ENCODE assay signal across 11 cellular contexts in the genomic region with DNA sequence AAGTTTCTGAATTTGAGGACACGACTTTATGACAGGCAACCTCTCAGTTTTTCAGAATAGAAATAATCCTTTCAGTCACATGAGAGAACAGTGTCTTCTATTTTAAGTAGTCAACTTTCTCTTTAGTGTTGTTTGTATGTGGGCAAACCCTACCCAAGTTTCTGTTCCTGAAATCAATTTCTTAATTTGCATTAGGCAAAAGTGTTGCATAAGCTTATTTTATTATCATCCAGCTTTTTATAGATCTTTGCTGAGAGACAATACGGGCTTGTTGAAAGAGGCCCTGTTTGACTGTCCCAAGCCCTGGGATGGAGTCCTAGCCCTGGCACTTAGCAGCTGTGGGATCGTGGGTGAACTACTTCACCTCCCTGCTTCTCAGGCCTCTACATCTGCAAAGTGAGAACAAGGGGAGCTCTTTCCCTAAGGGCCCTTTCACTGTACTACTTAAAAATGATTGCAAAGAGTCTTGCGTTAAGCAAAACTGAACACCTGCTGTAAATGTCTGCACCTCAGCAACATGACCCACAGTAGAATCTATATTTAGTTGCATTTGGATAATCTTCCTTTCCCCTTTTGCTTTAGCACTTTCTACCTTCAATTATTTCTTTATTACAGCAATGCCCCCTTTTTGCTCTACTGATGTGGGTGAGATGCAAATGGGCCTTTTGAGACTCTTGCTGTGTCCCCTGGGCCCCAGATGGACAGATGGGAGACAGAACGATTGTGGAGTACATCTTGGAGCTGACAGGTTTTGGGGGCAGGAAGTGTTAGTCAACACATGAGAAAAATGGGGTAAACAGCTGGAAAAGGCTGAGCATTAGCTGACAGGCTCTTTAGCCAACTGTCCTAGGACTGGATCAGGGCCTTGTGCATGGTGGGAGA. TPM values are rescaled to one million over a fixed set of nuclear protein-coding genes. Genes with fewer than 3 reads are reported as not detected.
DNase-seq lines count a peak whose midpoint lies in the region; ATAC-seq, FAIRE-seq and TF ChIP-seq lines count a peak whose summit lies in the region.
"Had no signal": no experiment of that assay in that cellular context is flagged by ENCODE, and none has a peak within 500 bp of the region (broad histone marks: within the 10 kb centered on the region; RNA-seq: fewer than 3 reads in every experiment).

No MANE protein-coding gene starts in this region.

- ATAC-seq in GM18868 (IDR thresholded peaks at IDR 0.05; ENCODE audit: unreplicated experiment) (peak; percentile 92), GM21825 (IDR thresholded peaks at IDR 0.05; ENCODE audit: unreplicated experiment) (peak; percentile 84), HG03469 (IDR thresholded peaks at IDR 0.05; ENCODE audit: unreplicated experiment) (peak; percentile 82), left colon (peak; percentile 26)

- no peak for TF ChIP-seq CTCF in D721Med (IDR thresholded peaks at IDR 0.05; ENCODE audit: insufficient read depth, missing control alignments)

- no peak for DNase-seq in left colon
- no peak for DNase-seq in hypothalamus (lab: John Stamatoyannopoulos, UW)
- DNase-seq in activated CD8-positive, alpha-beta memory T cell treated with anti-CD3 and anti-CD28 coated beads, Interleukin-2, amount 50 U/mL, for 4 hours = no peak
- no peak for DNase-seq in NCI-H226
- no peak for DNase-seq in D721Med (ENCODE audit: insufficient read length, low spot score)
- DNase-seq: NCI-H1417 treated with DMSO at 0.1 percent for 48 hours, T-helper 9 cell, thyroid gland had no signal

- no peak for FAIRE-seq in D721Med (lab: Jason Lieb, UNC)

- intact Hi-C loops in left colon (cut with DNase I, micrococcal nuclease) = no loop called here

RNA-seq across cellular contexts. Expression of a gene that starts 41.0 kb away (rescaled TPM):
- total RNA-seq in left colon = 10 to 100 TPM; 33.3 to 34.2 TPM

Comparison
In these comparisons a context has a peak if more than half of its experiments do, and no peak if none do; other contexts are left out.
1. ATAC-seq: peak in every context shown above with its lines; median percentile 92 in GM18868; 84 in GM21825; 82 in HG03469; 26 in left colon.